ENCODE assay signal across 11 cellular contexts in the genomic region with DNA sequence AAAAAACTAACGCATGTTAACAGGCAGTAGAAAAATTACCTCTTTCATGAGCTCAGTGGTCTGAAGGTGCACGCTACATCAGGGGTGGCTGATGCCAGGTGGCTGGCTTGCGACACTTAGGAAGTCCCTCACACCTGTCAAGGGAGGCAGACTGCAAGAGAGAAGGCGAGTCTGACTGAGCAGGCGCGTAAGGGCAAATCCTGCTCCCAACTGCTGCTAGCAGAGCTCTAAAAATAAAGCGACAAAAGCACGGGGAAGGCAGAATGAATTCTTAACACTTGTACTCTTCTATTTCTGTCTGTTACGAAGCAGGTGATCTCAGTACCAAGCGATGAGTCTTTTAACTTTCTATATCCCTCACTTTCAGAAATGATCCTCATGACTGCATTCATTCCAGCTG. TPM values are rescaled to one million over a fixed set of nuclear protein-coding genes. Genes with fewer than 3 reads are reported as not detected.
A peak's percentile ranks its signal among the peaks of the same experiment; 100 is the strongest.
DNase-seq lines count a peak whose midpoint lies in the region; ATAC-seq and TF ChIP-seq lines count a peak whose summit lies in the region.
"Had no signal": no experiment of that assay in that cellular context is flagged by ENCODE, and none has a peak within 500 bp of the region (broad histone marks: within the 10 kb centered on the region; RNA-seq: fewer than 3 reads in every experiment).

No MANE protein-coding gene starts in this region.

- no peak overlapping the region for H3K4me3 Mint-ChIP-seq in GM23338

- H3K36me3 ChIP-seq in GM23338 (ENCODE audit: insufficient read depth) (no peaks in the 10 kb centered on the region), gastroesophageal sphincter (no peaks in the 10 kb centered on the region)

- no peaks in the 10 kb centered on the region for H3K9me3 ChIP-seq in gastroesophageal sphincter

- H3K4me1 Mint-ChIP-seq in GM23338 = peaks cover 13% of the 10 kb centered on the region; the same call in 2 of the 3 replicates

- H3K27ac ChIP-seq in GM23338 (ENCODE audit: low read depth) (0 out of 2 replicates have a peak overlapping the region, but pooled peaks have one; percentile 5), gastroesophageal sphincter (peak overlapping the region; percentile 61 to 74 (median 68))

- no peaks in the 10 kb centered on the region for H3K9me3 Mint-ChIP-seq in GM23338

- TF ChIP-seq POLR2A in gastroesophageal sphincter (IDR thresholded peaks at IDR 0.05) = no peak

- H3K79me2 ChIP-seq in GM23338 (replicated peaks; ENCODE audit: insufficient read depth) = no peaks in the 10 kb centered on the region; the same call in 1 of the 2 replicates

- no peaks in the 10 kb centered on the region for H3F3A ChIP-seq in GM23338 (replicated peaks; ENCODE audit: low read depth)

- H3K9me2 ChIP-seq in GM23338 (ENCODE audit: insufficient read depth) = no peaks in the 10 kb centered on the region

- H3K27me3 ChIP-seq in GM23338 (ENCODE audit: insufficient read depth) (no peaks in the 10 kb centered on the region), gastroesophageal sphincter (no peaks in the 10 kb centered on the region)

- H3K4me2 ChIP-seq in GM23338 = no peak overlapping the region

- intact Hi-C loops in posterior vena cava (cut with DNase I) = no loop called here

- H2AFZ ChIP-seq in GM23338 = no peak overlapping the region

- no peak for TF ChIP-seq EP300 in gastroesophageal sphincter (IDR thresholded peaks at IDR 0.05)

- no peaks in the 10 kb centered on the region for H4K20me1 ChIP-seq in GM23338 (replicated peaks; ENCODE audit: insufficient read depth)

- no peak overlapping the region for H3K4me3 ChIP-seq in GM23338
- peak overlapping the region; percentile 32 to 37 for H3K4me3 ChIP-seq in gastroesophageal sphincter

- H3K27me3 Mint-ChIP-seq in GM23338 (ENCODE audit: insufficient read depth, low read depth, poor library complexity) = no peaks in the 10 kb centered on the region

- peak; percentile 33 for DNase-seq in GM23338 (ENCODE audit: low spot score)
- peak; percentile 91 for DNase-seq in NCI-H2171 (lab: John Stamatoyannopoulos, UW)
- DNase-seq in nucleus accumbens (lab: John Stamatoyannopoulos, UW) = peak in 40 of 56 donors; percentile 1 to 82 (median 42)
- DNase-seq in posterior vena cava (ENCODE audit: low spot score) = no peak
- DNase-seq in pons (ENCODE audit: low spot score) = no peak
- no peak for DNase-seq in UCSD-AML1 (lab: John Stamatoyannopoulos, UW; ENCODE audit: unreplicated experiment)
- DNase-seq: H7 had no signal

- peak; percentile 60; the same call in 2 of the 3 replicates for ATAC-seq in GM23338
- ATAC-seq in gastroesophageal sphincter = peak; percentile 50
- ATAC-seq in GM21526 (IDR thresholded peaks at IDR 0.05; ENCODE audit: low FRiP score, unreplicated experiment) = no peak

- H3K36me3 Mint-ChIP-seq in GM23338 (ENCODE audit: low read depth) = peaks cover 11% of the 10 kb centered on the region; the same call in 2 of the 3 replicates

- 25 to 77% methylated on average over 4 to 8 of the region's 10 CpGs for WGBS in gastroesophageal sphincter (ENCODE audit: low coverage in 1 of 2), 2 donors

- H3K27ac Mint-ChIP-seq in GM23338 = peak overlapping the region; percentile 43; the same call in 1 of the 2 replicates

- H3K4me1 ChIP-seq in GM23338 (ENCODE audit: insufficient read depth) = no peaks in the 10 kb centered on the region; the same call in 1 of the 2 replicates
- peaks cover 0 to 30% (median 3%) of the 10 kb centered on the region in 3 donors for H3K4me1 ChIP-seq in gastroesophageal sphincter

- no peak for TF ChIP-seq CTCF in GM23338 (conservative IDR thresholded peaks at IDR 0.05; ENCODE audit: low read depth in 2 of 2)
- no peak for TF ChIP-seq CTCF in gastroesophageal sphincter (IDR thresholded peaks at IDR 0.05)

TF ChIP-seq in GM23338, 12 proteins besides CTCF, POLR2A, EP300 and RAD21:
- TF ChIP-seq POLR2AphosphoS5 (IDR thresholded peaks at IDR 0.05; ENCODE audit: low read depth) (no peak), EZH2phosphoT487 (IDR thresholded peaks at IDR 0.05; ENCODE audit: unreplicated experiment) (no peak), STAT1 (IDR thresholded peaks at IDR 0.05; ENCODE audit: unreplicated experiment) (no peak), NANOG (IDR thresholded peaks at IDR 0.05; ENCODE audit: borderline replicate concordance) (no peak), JUNB (IDR thresholded peaks at IDR 0.05; ENCODE audit: unreplicated experiment) (no peak), ZNF331 (CRISPR knock-in tag; IDR thresholded peaks at IDR 0.05; ENCODE audit: low read depth) (no peak)
TF ChIP-seq in GM23338: peak in this region for 0.

RNA-seq across cellular contexts. Expression of gene CACNA2D1, which starts 33.1 kb away (rescaled TPM):
- total RNA-seq in GM23338 (2014; rRNA removed; shearing (Covaris generic)) = 20.4 and 33.7 TPM in 2 replicates
- polyA plus RNA-seq in GM23338 (2016; fragmentation: Nextera tagmentation; extraction: Ambion mirVana) = 5.5 and 7.0 TPM in 2 replicates
- total RNA-seq in gastroesophageal sphincter = 10 to 100 TPM; 29.8 to 47.6 (median 36.6) TPM
- total RNA-seq in posterior vena cava = 10 to 100 TPM; 34.3 to 39.1 TPM
- total RNA-seq: activated CD8-positive, alpha-beta memory T cell treated with anti-CD3 and anti-CD28 coated beads for 36 hours; T-helper 2 cell treated with Interferon-gamma antibody and Interleukin-4, amounts not matched to agents 100 ng/mL and 5 ng/mL, for 36 hours had no signal

Comparison
In these comparisons a context has a peak if more than half of its experiments do, and no peak if none do; other contexts are left out.
1. DNase-seq: peak in GM23338 (single experiment), NCI-H2171 (single experiment) and nucleus accumbens (40 of 56); none in posterior vena cava (single experiment), pons (single experiment) and UCSD-AML1 (single experiment).